1 cellular context compared by ENCODE assay signal in genomic region chr14:38788060-38788459, GRCh38.
TF ChIP-seq lines count a peak whose summit lies in the region.

No MANE protein-coding gene starts in this region.

TF ChIP-seq in GM23338, 12 proteins besides CTCF, POLR2A, EP300 and RAD21 (continued from another document):
- TF ChIP-seq REST (IDR thresholded peaks at IDR 0.05; ENCODE audit: unreplicated experiment): no peak
TF ChIP-seq in GM23338: peak in this region for 0.
